In the genomic region with DNA sequence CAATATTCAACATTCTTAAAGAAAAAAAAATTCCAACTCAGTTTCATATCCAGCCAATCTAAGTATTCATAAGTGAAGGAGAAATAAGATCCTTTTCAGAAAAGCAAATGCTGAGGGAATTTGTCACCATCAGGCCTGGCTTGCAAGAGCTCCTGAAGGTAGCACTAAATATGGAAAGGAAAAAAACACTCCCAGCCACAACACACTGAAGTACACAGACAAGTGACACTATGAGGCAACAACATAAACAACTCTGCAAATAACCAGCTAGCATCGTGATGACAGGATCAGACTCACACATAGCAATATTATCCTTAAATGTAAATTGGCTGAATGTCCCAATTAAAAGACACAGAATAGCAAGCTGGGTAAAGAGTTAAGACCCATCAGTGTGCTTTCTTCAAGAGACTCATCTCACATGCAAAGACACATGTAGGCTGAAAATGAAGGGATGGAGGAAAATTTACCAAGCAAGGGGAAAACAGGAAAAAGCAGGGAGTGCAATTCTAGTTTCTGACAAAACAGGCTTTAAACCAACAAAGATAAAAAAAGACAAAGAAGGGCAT, we compare ENCODE assay signal across 13 cellular contexts.
"Had no signal": no experiment of that assay in that cellular context is flagged by ENCODE, and none has a peak within 500 bp of the region (broad histone marks: within the 10 kb centered on the region; RNA-seq: fewer than 3 reads in every experiment).

No MANE protein-coding gene starts in this region.

- H3K27me3 ChIP-seq: dorsolateral prefrontal cortex, heart left ventricle, thyroid gland had no signal

- H3K4me3 ChIP-seq: thyroid gland had no signal

- H3K36me3 Mint-ChIP-seq: natural killer cell treated with Interleukin-12 subunit alpha and Interleukin-12 subunit beta and Interleukin-15 and Interleukin-18, amount 100 ng/mL, for 72 hours had no signal

- DNase-seq: activated CD4-positive, alpha-beta T cell treated with anti-CD3 and anti-CD28 coated beads for 4 hours; activated effector memory CD4-positive, alpha-beta T cell treated with Interleukin-2 at 50 U/mL for 16 hours; activated T-cell treated with anti-CD3 and anti-CD28 coated beads for 4 hours; foreskin melanocyte; heart left ventricle; stimulated activated CD4-positive, alpha-beta T cell treated with anti-CD3 and anti-CD28 coated beads, Interleukin-4, amount 100 ng/mL, for 1 hour; stimulated activated CD8-positive, alpha-beta memory T cell treated with anti-CD3 and anti-CD28 coated beads, Interleukin-4, amount 100 ng/mL, for 48 hours; T-helper 9 cell; thyroid gland had no signal

- ATAC-seq: activated naive CD4-positive, alpha-beta T cell treated with anti-CD3 and anti-CD28 coated beads, Interleukin-2, amount 50 U/mL, for 72 hours; heart left ventricle; natural killer cell treated with Interleukin-12 subunit alpha and Interleukin-12 subunit beta and Interleukin-15 and Interleukin-18, amount 100 ng/mL, for 72 hours had no signal

- H3K36me3 ChIP-seq: heart left ventricle, thyroid gland had no signal

- H3K9me3 Mint-ChIP-seq: natural killer cell treated with Interleukin-12 subunit alpha and Interleukin-12 subunit beta and Interleukin-15 and Interleukin-18, amount 100 ng/mL, for 72 hours had no signal

- H3K27ac ChIP-seq: VCaP had no signal

- H3K9me3 ChIP-seq: heart left ventricle, thyroid gland had no signal
